In genomic region chr6:35219683-35220326, GRCh38 we compare ENCODE assay signal across 24 cellular contexts.
DNase-seq lines count a peak whose midpoint lies in the region; ATAC-seq and TF ChIP-seq lines count a peak whose summit lies in the region.
"Had no signal": no experiment of that assay in that cellular context is flagged by ENCODE, and none has a peak within 500 bp of the region (broad histone marks: within the 10 kb centered on the region; RNA-seq: fewer than 3 reads in every experiment).

No MANE protein-coding gene starts in this region.

- peak overlapping the region in 1 of 3 experiments; percentile 29 for H3K4me3 Mint-ChIP-seq in nephron
- H3K4me3 Mint-ChIP-seq: activated naive CD4-positive, alpha-beta T cell treated with anti-CD3 and anti-CD28 coated beads, Interleukin-2, amount 50 U/mL, for 24 hours; CD4-positive, alpha-beta T cell; stimulated activated effector memory CD8-positive, alpha-beta T cell treated with anti-CD3 and anti-CD28 coated beads, Interleukin-12 subunit alpha, Interleukin-12 subunit beta, amount 100 ng/mL, for 72 hours had no signal

- H3K9ac ChIP-seq in BLaER1 treated with 17β-estradiol and CSF1 and Interleukin-3, amounts not matched to agents 10 nM and 100 nM: no peak overlapping the region; a peak in 1 of 22 replicates

- peak overlapping the region in 8 of 11 experiments; percentile 19 to 67 (median 60); a peak in 15 of 22 replicates for H3K4me2 ChIP-seq in BLaER1 treated with 17β-estradiol and CSF1 and Interleukin-3, amounts not matched to agents 10 nM and 100 nM

- H3K27me3 ChIP-seq in BLaER1 treated with 17β-estradiol and CSF1 and Interleukin-3, amounts not matched to agents 10 nM and 100 nM: peaks cover 28 to 40% (median 38%) of the 10 kb centered on the region in 11 experiments

- H3K9me3 ChIP-seq in BLaER1 treated with 17β-estradiol and CSF1 and Interleukin-3, amounts not matched to agents 10 nM and 100 nM (replicated peaks in 1 of 11): no peaks in the 10 kb centered on the region
- H3K9me3 ChIP-seq: mucosa of descending colon, SJCRH30, suprapubic skin had no signal

- peak; percentile 43 for DNase-seq in EH (ENCODE audit: low read depth)
- peak; percentile 42 for DNase-seq in NCI-H2227 treated with DMSO at 0.1 percent for 48 hours (lab: John Stamatoyannopoulos, UW)
- no peak for DNase-seq in NCI-H524 (lab: John Stamatoyannopoulos, UW)
- DNase-seq: activated CD4-positive, alpha-beta T cell treated with anti-CD3 and anti-CD28 coated beads for 4 hours; aorta; CD4-positive, alpha-beta T cell; DND-41; effector CD4-positive, alpha-beta T cell; foreskin keratinocyte; hippocampal formation; KG1; mucosa of descending colon; NCI-H2029 treated with DMSO at 0.1 percent for 48 hours; stimulated activated CD4-positive, alpha-beta T cell treated with anti-CD3 and anti-CD28 coated beads, Interleukin-1b, Interleukin-23, amount 100 ng/mL, for 48 hours had no signal

- ATAC-seq in HG02973 (IDR thresholded peaks at IDR 0.05; ENCODE audit: unreplicated experiment) (no peak), HG03135 (IDR thresholded peaks at IDR 0.05; ENCODE audit: unreplicated experiment) (no peak)
- ATAC-seq: foreskin keratinocyte; mucosa of descending colon; Panc1; stimulated activated effector memory CD8-positive, alpha-beta T cell treated with anti-CD3 and anti-CD28 coated beads, Interleukin-12 subunit alpha, Interleukin-12 subunit beta, amount 100 ng/mL, for 72 hours had no signal

- peaks cover 0 to 34% (median 15%) of the 10 kb centered on the region in 11 experiments; a peak in 12 of 22 replicates for H4K20me1 ChIP-seq in BLaER1 treated with 17β-estradiol and CSF1 and Interleukin-3, amounts not matched to agents 10 nM and 100 nM

- peaks cover 48% of the 10 kb centered on the region for H3K4me1 Mint-ChIP-seq in nephron
- H3K4me1 Mint-ChIP-seq: activated naive CD4-positive, alpha-beta T cell treated with anti-CD3 and anti-CD28 coated beads, Interleukin-2, amount 50 U/mL, for 24 hours had no signal

- H3K27me3 Mint-ChIP-seq in nephron (ENCODE audit: low read depth): peaks cover 10% of the 10 kb centered on the region
- H3K27me3 Mint-ChIP-seq: progenitor cell of endocrine pancreas had no signal

- TF ChIP-seq CTCF in nephron (IDR thresholded peaks at IDR 0.05; ENCODE audit: unreplicated experiment in 3 of 3): no peak

- peaks cover 4% of the 10 kb centered on the region for H3K36me3 Mint-ChIP-seq in nephron (ENCODE audit: low read depth)
- H3K36me3 Mint-ChIP-seq: activated naive CD4-positive, alpha-beta T cell treated with anti-CD3 and anti-CD28 coated beads, Interleukin-2, amount 50 U/mL, for 24 hours; stimulated activated effector memory CD8-positive, alpha-beta T cell treated with anti-CD3 and anti-CD28 coated beads, Interleukin-12 subunit alpha, Interleukin-12 subunit beta, amount 100 ng/mL, for 72 hours had no signal

- no peaks in the 10 kb centered on the region for H3K36me3 ChIP-seq in BLaER1 treated with 17β-estradiol and CSF1 and Interleukin-3, amounts not matched to agents 10 nM and 100 nM
- H3K36me3 ChIP-seq: SJCRH30, suprapubic skin had no signal

- H3K9me3 Mint-ChIP-seq in nephron: no peaks in the 10 kb centered on the region
- H3K9me3 Mint-ChIP-seq: activated naive CD4-positive, alpha-beta T cell treated with anti-CD3 and anti-CD28 coated beads, Interleukin-2, amount 50 U/mL, for 24 hours; CD4-positive, alpha-beta T cell; stimulated activated effector memory CD8-positive, alpha-beta T cell treated with anti-CD3 and anti-CD28 coated beads, Interleukin-12 subunit alpha, Interleukin-12 subunit beta, amount 100 ng/mL, for 72 hours had no signal

- H3K4me3 ChIP-seq in BLaER1 treated with 17β-estradiol and CSF1 and Interleukin-3, amounts not matched to agents 10 nM and 100 nM: no peak overlapping the region
- H3K4me3 ChIP-seq: mucosa of descending colon, SJCRH30, suprapubic skin had no signal

- H3K4me1 ChIP-seq in BLaER1 treated with 17β-estradiol and CSF1 and Interleukin-3, amounts not matched to agents 10 nM and 100 nM: peaks cover 19 to 37% (median 30%) of the 10 kb centered on the region in 10 experiments
- H3K4me1 ChIP-seq: foreskin keratinocyte had no signal

- H3K27ac Mint-ChIP-seq in nephron: peak overlapping the region; percentile 34 to 90 (median 46)
- H3K27ac Mint-ChIP-seq: activated naive CD4-positive, alpha-beta T cell treated with anti-CD3 and anti-CD28 coated beads, Interleukin-2, amount 50 U/mL, for 24 hours; CD4-positive, alpha-beta T cell; progenitor cell of endocrine pancreas; stimulated activated effector memory CD8-positive, alpha-beta T cell treated with anti-CD3 and anti-CD28 coated beads, Interleukin-12 subunit alpha, Interleukin-12 subunit beta, amount 100 ng/mL, for 72 hours had no signal

- no peak overlapping the region for H3K27ac ChIP-seq in BLaER1 treated with 17β-estradiol and CSF1 and Interleukin-3, amounts not matched to agents 10 nM and 100 nM
- H3K27ac ChIP-seq: foreskin keratinocyte, SJCRH30, suprapubic skin had no signal

Comparison
In these comparisons a context has a peak if more than half of its experiments do, and no peak if none do; other contexts are left out.
1. DNase-seq: peak in EH (single experiment) and NCI-H2227 treated with DMSO at 0.1 percent for 48 hours (single experiment); none in NCI-H524 (0 of 2).